9 cellular contexts compared by ENCODE assay signal in genomic region chrX:47583240-47583861, GRCh38. TPM values are rescaled to one million over a fixed set of nuclear protein-coding genes. Genes with fewer than 3 reads are reported as not detected.
A peak's percentile ranks its signal among the peaks of the same experiment; 100 is the strongest.
DNase-seq lines count a peak whose midpoint lies in the region; ATAC-seq, FAIRE-seq and TF ChIP-seq lines count a peak whose summit lies in the region.
"Had no signal": no experiment of that assay in that cellular context is flagged by ENCODE, and none has a peak within 500 bp of the region (broad histone marks: within the 10 kb centered on the region; RNA-seq: fewer than 3 reads in every experiment).

No MANE protein-coding gene starts in this region.

- no peak for FAIRE-seq in frontal cortex (lab: Jason Lieb, UNC)

- no peak for ATAC-seq in T-helper 17 cell

- H3K27me3 Mint-ChIP-seq in T-helper 17 cell: no peaks in the 10 kb centered on the region

- H3K9ac ChIP-seq in skeletal muscle tissue (ENCODE audit: low read depth in 1 of 3, low read length in 3 of 3): peak overlapping the region in 1 of 3 donors; percentile 33

- H3K9me3 ChIP-seq in T-helper 17 cell (ENCODE audit: control insufficient read depth, low read length, poor library complexity, severe bottlenecking) (no peaks in the 10 kb centered on the region), skeletal muscle tissue (ENCODE audit: control insufficient read depth in 3 of 3, low read length in 3 of 3) (no peaks in the 10 kb centered on the region)

- H3K36me3 ChIP-seq in GM06990 (ENCODE audit: control insufficient read depth, insufficient read depth, low read length) (peaks cover 2% of the 10 kb centered on the region; the same call in 1 of the 2 replicates), skeletal muscle tissue (ENCODE audit: control insufficient read depth in 3 of 3, insufficient read depth in 3 of 3, low read length in 3 of 3) (no peaks in the 10 kb centered on the region)

- H3K4me1 Mint-ChIP-seq in T-helper 17 cell: peaks cover 20% of the 10 kb centered on the region

- H3K27me3 ChIP-seq in GM06990 (replicated peaks; ENCODE audit: control insufficient read depth, insufficient read depth, low read length): no peaks in the 10 kb centered on the region; the same call in 1 of the 2 replicates
- H3K27me3 ChIP-seq in skeletal muscle tissue (ENCODE audit: control insufficient read depth in 3 of 3, insufficient read depth in 3 of 3, low read length in 3 of 3): peaks cover 0 to 3% (median 0%) of the 10 kb centered on the region in 3 donors

- peak overlapping the region; percentile 87 for H3K27ac Mint-ChIP-seq in T-helper 17 cell

- peaks cover 0 to 15% (median 0%) of the 10 kb centered on the region in 3 donors for H3K4me1 ChIP-seq in skeletal muscle tissue (ENCODE audit: control insufficient read depth in 3 of 3, insufficient read depth in 3 of 3, low read length in 3 of 3)

- peak overlapping the region; percentile 63 for H3K4me3 ChIP-seq in GM06990 (replicated peaks; ENCODE audit: low read depth, low read length)
- H3K4me3 ChIP-seq in fibroblast of pulmonary artery (replicated peaks; ENCODE audit: low read depth, low read length): peak overlapping the region; percentile 77
- H3K4me3 ChIP-seq in skeletal muscle tissue (ENCODE audit: low read length in 3 of 3): peak overlapping the region in 1 of 3 donors; percentile 32

- peak overlapping the region; percentile 68 for H3K27ac ChIP-seq in skeletal muscle tissue (ENCODE audit: low read depth, low read length)

- DNase-seq in GM06990 (ENCODE audit: extremely low read depth, insufficient read length) (no peak), T-helper 17 cell (no peak), fibroblast of pulmonary artery (ENCODE audit: low read depth) (no peak), GOT3 (lab: John Stamatoyannopoulos, UW) (no peak), frontal cortex (ENCODE audit: low spot score in 2 of 2) (no peak), cerebellar nuclear complex (lab: John Stamatoyannopoulos, UW) (no peak), amniotic stem cell (lab: John Stamatoyannopoulos, UW) (no peak)
- DNase-seq: NCI-H1436 treated with DMSO at 0.1 percent for 48 hours had no signal

- H3K36me3 Mint-ChIP-seq in T-helper 17 cell (ENCODE audit: low read depth): peaks cover 5% of the 10 kb centered on the region

- TF ChIP-seq CTCF in GM06990 (IDR thresholded peaks at IDR 0.05; ENCODE audit: insufficient read depth, low read length, poor library complexity, severe bottlenecking) (no peak), fibroblast of pulmonary artery (IDR thresholded peaks at IDR 0.05; ENCODE audit: low read length, missing control alignments) (no peak)

- H3K4me3 Mint-ChIP-seq in T-helper 17 cell: peak overlapping the region; percentile 94

RNA-seq across cellular contexts. Expression of gene TIMP1, which starts 1.1 kb away (rescaled TPM):
- 100 to 1,000 TPM in 1 of 2 donors, 10 to 100 TPM in 1; 94.5 to 143 TPM for total RNA-seq in T-helper 17 cell
- total RNA-seq in skeletal muscle tissue: 31.8 TPM
- total RNA-seq in frontal cortex: 2.9 TPM

RNA-seq across cellular contexts. Expression of gene ARAF, which starts 22.3 kb away (rescaled TPM):
- total RNA-seq in T-helper 17 cell (100 to 1,000 TPM; 132 to 140 TPM), skeletal muscle tissue (7.3 TPM), frontal cortex (4.5 TPM)

RNA-seq across cellular contexts. Expression of gene SYN1, which starts 36.3 kb away (rescaled TPM):
- 1 to 10 TPM in 1 of 2 donors, under 1 TPM in 1; 0.52 to 1.1 TPM for total RNA-seq in T-helper 17 cell
- not detected for total RNA-seq in skeletal muscle tissue
- 14.7 TPM for total RNA-seq in frontal cortex

RNA-seq across cellular contexts. Expression of gene CFP, which starts 46.4 kb away (rescaled TPM):
- total RNA-seq in T-helper 17 cell: 10 to 100 TPM; 17.7 to 25.3 TPM
- 3.7 TPM for total RNA-seq in skeletal muscle tissue
- total RNA-seq in frontal cortex: 0.82 TPM

Comparison
In these comparisons a context has a peak if more than half of its experiments do, and no peak if none do; other contexts are left out.
1. RNA of gene ARAF, which starts 22.3 kb away (total RNA-seq): 132 to 140 TPM in T-helper 17 cell; 7.3 TPM in skeletal muscle tissue (single experiment) and 4.5 TPM in frontal cortex (single experiment); every median in the first group is over 10 times any median in the second.